In the genomic region with DNA sequence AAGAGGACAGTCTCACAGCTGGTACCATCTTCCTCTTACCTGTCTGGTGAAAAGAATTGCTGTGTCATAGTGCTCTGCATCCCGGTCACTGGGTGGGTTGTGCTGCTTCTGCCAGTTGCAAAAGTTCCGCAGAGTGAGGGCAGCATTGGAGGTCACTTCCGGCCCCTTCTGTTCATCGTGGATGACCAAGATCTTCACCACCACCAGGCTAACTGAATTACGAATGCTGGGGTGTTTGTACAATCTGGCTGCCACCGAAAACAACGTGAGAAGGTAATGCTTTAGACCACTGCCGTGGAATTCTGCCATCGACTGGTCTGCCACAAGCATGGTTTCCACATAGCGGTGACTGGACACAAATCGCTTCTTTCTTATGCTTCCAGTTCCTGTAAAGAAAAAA, we compare ENCODE assay signal across 8 cellular contexts. TPM values are rescaled to one million over a fixed set of nuclear protein-coding genes. Genes with fewer than 3 reads are reported as not detected.
DNase-seq lines count a peak whose midpoint lies in the region; ATAC-seq and TF ChIP-seq lines count a peak whose summit lies in the region.

No MANE protein-coding gene starts in this region.

- TF ChIP-seq CTCF in tibial nerve (IDR thresholded peaks at IDR 0.05) (no peak), mucosa of descending colon (IDR thresholded peaks at IDR 0.05) (no peak)

- H3K4me3 Mint-ChIP-seq in T-helper 1 cell treated with Interleukin-12 subunit alpha and Interleukin-12 subunit beta and Interleukin-4 antibody, amounts not matched to agents 30 μg/mL and 1 μg/mL, for 36 hours = peak overlapping the region; percentile 86

- peaks cover 39% of the 10 kb centered on the region for H3K4me1 Mint-ChIP-seq in T-helper 1 cell treated with Interleukin-12 subunit alpha and Interleukin-12 subunit beta and Interleukin-4 antibody, amounts not matched to agents 30 μg/mL and 1 μg/mL, for 36 hours (ENCODE audit: low read depth)

- H3K27ac ChIP-seq in layer of hippocampus (ENCODE audit: low read depth, low read length) = peak overlapping the region; percentile 8
- peak overlapping the region; percentile 87 to 99 (median 93) for H3K27ac ChIP-seq in tibial nerve

- intact Hi-C loops in mucosa of descending colon (cut with DNase I, micrococcal nuclease) = loop anchor here in 1 of 2 donors (10.0 kb wide), 1 partner anchor 1903 kb away; no protein-coding TSS in a partner anchor

- no peaks in the 10 kb centered on the region for H3K9me3 Mint-ChIP-seq in T-helper 1 cell treated with Interleukin-12 subunit alpha and Interleukin-12 subunit beta and Interleukin-4 antibody, amounts not matched to agents 30 μg/mL and 1 μg/mL, for 36 hours

- peaks cover 0 to 56% (median 0%) of the 10 kb centered on the region in 3 donors for H3K36me3 ChIP-seq in tibial nerve
- no peaks in the 10 kb centered on the region for H3K36me3 ChIP-seq in mucosa of descending colon (ENCODE audit: low read depth)

- 37 to 49% methylated on average over 11 of the region's 11 CpGs for WGBS in tibial nerve, 2 donors

- peak overlapping the region; percentile 59 to 97 (median 76) for H3K4me3 ChIP-seq in tibial nerve
- H3K4me3 ChIP-seq in mucosa of descending colon = no peak overlapping the region

- H3K4me1 ChIP-seq in tibial nerve = peaks cover 0 to 52% (median 8%) of the 10 kb centered on the region in 4 donors
- peaks cover 33% of the 10 kb centered on the region for H3K4me1 ChIP-seq in mucosa of descending colon (ENCODE audit: low read depth)

- no peak for ATAC-seq in mucosa of descending colon
- no peak for ATAC-seq in GM21447 (IDR thresholded peaks at IDR 0.05; ENCODE audit: unreplicated experiment)

- no peak for TF ChIP-seq EP300 in tibial nerve (IDR thresholded peaks at IDR 0.05)

- no peaks in the 10 kb centered on the region for H3K27me3 ChIP-seq in layer of hippocampus (ENCODE audit: control insufficient read depth, insufficient read depth, low read length)
- H3K27me3 ChIP-seq in tibial nerve = no peaks in the 10 kb centered on the region

- DNase-seq in T-helper 1 cell = no peak
- peak; percentile 30 for DNase-seq in astrocyte of the hippocampus (ENCODE audit: low read depth, low spot score)
- DNase-seq in tibial nerve (ENCODE audit: low spot score in 2 of 2) = no peak
- DNase-seq in mucosa of descending colon = no peak
- no peak for DNase-seq in stimulated activated naive CD4-positive, alpha-beta T cell (lab: John Stamatoyannopoulos, UW)

- peaks cover 45% of the 10 kb centered on the region for H3K27me3 Mint-ChIP-seq in T-helper 1 cell treated with Interleukin-12 subunit alpha and Interleukin-12 subunit beta and Interleukin-4 antibody, amounts not matched to agents 30 μg/mL and 1 μg/mL, for 36 hours (ENCODE audit: low read depth)

- H3K9me3 ChIP-seq in tibial nerve (no peaks in the 10 kb centered on the region), mucosa of descending colon (no peaks in the 10 kb centered on the region)

- H3K36me3 Mint-ChIP-seq in T-helper 1 cell treated with Interleukin-12 subunit alpha and Interleukin-12 subunit beta and Interleukin-4 antibody, amounts not matched to agents 30 μg/mL and 1 μg/mL, for 36 hours (ENCODE audit: low read depth) = peaks cover 31% of the 10 kb centered on the region

- peak overlapping the region; percentile 49 for H3K27ac Mint-ChIP-seq in T-helper 1 cell treated with Interleukin-12 subunit alpha and Interleukin-12 subunit beta and Interleukin-4 antibody, amounts not matched to agents 30 μg/mL and 1 μg/mL, for 36 hours

- TF ChIP-seq POLR2A in tibial nerve (IDR thresholded peaks at IDR 0.05) = no peak

RNA-seq across cellular contexts. Expression of a gene that starts 2.9 kb away (rescaled TPM):
- total RNA-seq in tibial nerve = 100 to 1,000 TPM; 232 to 412 (median 327) TPM
- total RNA-seq in mucosa of descending colon = 10 to 100 TPM in 2 of 3 donors, 1 to 10 TPM in 1; 5.2 to 59.3 (median 43.9) TPM
